In the genomic region with DNA sequence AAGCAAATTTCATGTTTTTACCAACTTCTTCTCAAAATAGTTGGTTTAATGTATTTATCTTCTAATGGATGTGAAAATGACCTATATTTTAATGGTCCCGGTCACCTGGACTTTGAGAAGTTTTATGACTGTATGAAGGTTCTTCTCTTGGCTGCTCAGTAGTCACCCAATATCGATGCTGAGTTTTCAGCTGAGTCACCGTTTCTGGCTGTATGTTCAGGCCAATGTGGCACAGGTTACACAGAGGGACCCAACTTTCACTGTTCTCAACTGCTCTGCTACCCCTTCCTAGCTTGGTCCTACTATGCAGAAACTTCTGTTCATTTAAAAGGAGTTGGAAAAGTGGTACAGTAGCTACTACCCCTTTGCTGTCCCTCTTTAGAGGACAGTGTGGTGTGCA, we compare ENCODE assay signal across 27 cellular contexts. TPM values are rescaled to one million over a fixed set of nuclear protein-coding genes. Genes with fewer than 3 reads are reported as not detected.
"Had no signal": no experiment of that assay in that cellular context is flagged by ENCODE, and none has a peak within 500 bp of the region (broad histone marks: within the 10 kb centered on the region; RNA-seq: fewer than 3 reads in every experiment).

No MANE protein-coding gene starts in this region.

- H3K27ac ChIP-seq: KMS-11, RWPE1 had no signal

- H3K27me3 ChIP-seq: MG63 had no signal

- H3K27me3 Mint-ChIP-seq: IgD-negative memory B cell, T-cell had no signal

- H3K36me3 Mint-ChIP-seq: IgD-negative memory B cell, T-cell had no signal

- H3K4me1 Mint-ChIP-seq: IgD-negative memory B cell, T-cell had no signal

- H3K9me3 ChIP-seq: MG63, SK-N-SH had no signal

- FAIRE-seq: K562 had no signal

- DNase-seq: Kasumi-1; MG63; NCI-H1092; NCI-H1105 treated with DMSO at 0.1 percent for 48 hours; NCI-H1417 treated with DMSO at 0.1 percent for 48 hours; NCI-H146; NCI-H1694 treated with DMSO at 0.1 percent for 48 hours; NCI-H1930; NCI-H2081; NCI-H2107; NCI-H226; NCI-H446; NCI-H510A; NCI-H524 treated with DMSO at 0.1 percent for 48 hours; NCI-H69; NCI-H774; NK-92 treated with Interleukin-12 subunit alpha and Interleukin-12 subunit beta, amount 100 ng/mL, for 24 hours; PC-3; SHP77; SK-N-SH; SW 1271; T-cell had no signal

- H3K27ac Mint-ChIP-seq: T-cell had no signal

- H3K4me3 ChIP-seq: K562, MG63 had no signal

- H3K4me3 Mint-ChIP-seq: IgD-negative memory B cell, T-cell had no signal

RNA-seq across cellular contexts. Expression of gene VGLL3, which starts 25.8 kb away (rescaled TPM):
- total RNA-seq: OCI-LY7 had no signal
